ENCODE assay signal across 18 cellular contexts in the genomic region with DNA sequence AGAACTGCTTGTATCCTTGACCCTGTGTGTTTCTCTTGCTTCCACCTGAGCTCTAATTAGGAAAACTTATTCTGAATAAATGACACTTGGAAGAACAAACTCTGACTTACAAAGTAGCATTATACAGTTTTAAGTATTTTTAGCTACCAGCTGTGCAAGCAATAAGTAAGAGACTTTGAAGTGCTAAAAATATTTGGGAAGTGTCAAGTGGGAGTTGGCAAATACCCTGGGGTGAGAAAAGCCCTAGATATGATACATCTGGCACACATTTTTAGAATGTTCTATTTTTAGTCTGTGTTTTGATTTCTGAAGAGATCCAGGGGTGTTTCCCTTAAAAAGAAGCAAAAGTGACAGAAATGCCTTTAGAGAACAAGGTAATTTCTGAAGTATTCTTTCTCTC.
"Had no signal": no experiment of that assay in that cellular context is flagged by ENCODE, and none has a peak within 500 bp of the region (broad histone marks: within the 10 kb centered on the region; RNA-seq: fewer than 3 reads in every experiment).

No MANE protein-coding gene starts in this region.

- H3K4me3 ChIP-seq: spleen, tibial artery had no signal

- DNase-seq: activated CD4-positive, alpha-beta memory T cell treated with anti-CD3 and anti-CD28 coated beads, Interleukin-2, amount 10 ng/mL, durations not matched to agents 7 days and 5 days; activated CD4-positive, alpha-beta T cell treated with anti-CD3 and anti-CD28 coated beads, Interleukin-2, amount 10 ng/mL, durations not matched to agents 24 days and 14 days; activated effector memory CD4-positive, alpha-beta T cell treated with anti-CD3 and anti-CD28 coated beads, Interleukin-2, amount 50 U/mL, for 16 hours; activated naive CD4-positive, alpha-beta T cell treated with anti-CD3 and anti-CD28 coated beads, Interleukin-2, amount 10 ng/mL, durations not matched to agents 7 days and 5 days; activated T-cell treated with anti-CD3 and anti-CD28 coated beads, Interleukin-2, amount 50 U/mL, for 72 hours; amygdala; effector CD4-positive, alpha-beta T cell; foreskin fibroblast; kidney; midbrain; occipital lobe; posterior cingulate gyrus; spleen; stimulated activated CD4-positive, alpha-beta T cell treated with anti-CD3 and anti-CD28 coated beads, Interleukin-4, amount 100 ng/mL, for 1 hour; stimulated activated naive CD4-positive, alpha-beta T cell treated with Interleukin-2 at 50 U/mL for 16 hours; tibial artery had no signal

- ATAC-seq: activated CD4-positive, CD25-positive, alpha-beta regulatory T cell treated with anti-CD3 and anti-CD28 coated beads, Interleukin-2, amount 50 U/mL, for 24 hours; activated T-cell treated with anti-CD3 and anti-CD28 coated beads, Interleukin-2, amount 50 U/mL, for 72 hours had no signal

- H3K4me1 ChIP-seq: spleen, tibial artery had no signal

- H3K27me3 ChIP-seq: spleen, tibial artery had no signal

- H3K27ac ChIP-seq: spleen, tibial artery, VCaP had no signal

- H3K9me3 ChIP-seq: spleen, tibial artery had no signal

- H3K36me3 ChIP-seq: spleen, tibial artery had no signal
